8 cellular contexts compared by ENCODE assay signal in genomic region chr22:29470159-29470855, GRCh38. TPM values are rescaled to one million over a fixed set of nuclear protein-coding genes. Genes with fewer than 3 reads are reported as not detected.
DNase-seq lines count a peak whose midpoint lies in the region; ATAC-seq and TF ChIP-seq lines count a peak whose summit lies in the region.

No MANE protein-coding gene starts in this region.

- ATAC-seq in GM18498 (IDR thresholded peaks at IDR 0.05; ENCODE audit: unreplicated experiment), result no peak

- CTCF ChIA-PET in mammary epithelial cell (lab: Charles Lee; ENCODE audit: low non-redundant PET), result no interaction called here

- in situ Hi-C loops in mammary epithelial cell (cut with MboI; ENCODE audit: low sequenced_read_pairs in 2 of 2), result no loop called here

- dilution Hi-C loops in mammary epithelial cell (cut with HindIII; ENCODE audit: low sequenced_read_pairs), result no loop called here

- H3K27ac ChIP-seq in mammary epithelial cell (ENCODE audit: insufficient read depth, low read depth, low read length), result no peak overlapping the region

- peak overlapping the region; percentile 93 for H2AFZ ChIP-seq in mammary epithelial cell (ENCODE audit: low read depth, low read length)

- intact Hi-C loops in mammary epithelial cell (cut with micrococcal nuclease), result no loop called here

- no peaks in the 10 kb centered on the region for H3K27me3 ChIP-seq in mammary epithelial cell (ENCODE audit: insufficient read depth, low read length)

- H3K9me3 ChIP-seq in mammary epithelial cell (replicated peaks; ENCODE audit: insufficient read depth, low read length), result no peaks in the 10 kb centered on the region

- H3K9ac ChIP-seq in mammary epithelial cell (ENCODE audit: insufficient read depth, low read length), result no peak overlapping the region

- WGBS in mammary epithelial cell (ENCODE audit: low coverage, missing lambda C conversion rate), result 36% methylated on average over 6 of the region's 54 CpGs

- TF ChIP-seq CTCF in WI38 (IDR thresholded peaks at IDR 0.05; ENCODE audit: low read depth, low read length), result peak; percentile 67
- TF ChIP-seq CTCF in mammary epithelial cell (conservative IDR thresholded peaks at IDR 0.05 in 1 of 2, IDR thresholded peaks at IDR 0.05 in 1 of 2; ENCODE audit: extremely low read depth in 1 of 2, insufficient read depth in 1 of 2, low read depth in 1 of 2, low read length in 2 of 2), result peak; percentile 63 to 91

- peak; percentile 42 for DNase-seq in EH (ENCODE audit: low read depth)
- peak; percentile 80 for DNase-seq in LoVo (ENCODE audit: low spot score)
- peak; percentile 64 for DNase-seq in mammary epithelial cell
- DNase-seq in kidney tubule cell (ENCODE audit: low spot score), result peak; percentile 71
- peak; percentile 84 to 90 for DNase-seq in stimulated activated CD4-positive, alpha-beta T cell treated with anti-CD3 and anti-CD28 coated beads, Interleukin-2, amount 100 ng/mL, for 48 hours
- no peak for DNase-seq in OCI-M2 (lab: John Stamatoyannopoulos, UW; ENCODE audit: unreplicated experiment)

- no peaks in the 10 kb centered on the region for H3K79me2 ChIP-seq in mammary epithelial cell (ENCODE audit: insufficient read depth, low read length)

- H3K4me1 ChIP-seq in mammary epithelial cell (ENCODE audit: insufficient read depth, low read length), result peaks cover 18% of the 10 kb centered on the region

- no peaks in the 10 kb centered on the region for H3K36me3 ChIP-seq in mammary epithelial cell (ENCODE audit: insufficient read depth, low read length)

- peak overlapping the region; percentile 97 for H3K4me2 ChIP-seq in mammary epithelial cell (ENCODE audit: insufficient read depth, low read depth, low read length)

- no TSS peak for BruUV-seq in mammary epithelial cell (replicated peaks; lab: Mats Ljungman, UMichigan)

- no peaks in the 10 kb centered on the region for H4K20me1 ChIP-seq in mammary epithelial cell (ENCODE audit: insufficient read depth, low read length)

- H3K4me3 ChIP-seq in WI38 (ENCODE audit: low read depth, low read length) (no peak overlapping the region), mammary epithelial cell (replicated peaks in 1 of 3; ENCODE audit: insufficient read depth in 1 of 3, low read depth in 2 of 3, low read length in 3 of 3) (peak overlapping the region; percentile 37 to 56 (median 50))

RNA-seq across cellular contexts. Expression of gene NEFH, which starts 9.7 kb away (rescaled TPM):
- total RNA-seq in mammary epithelial cell, result under 1 TPM; 0.07 to 0.17 TPM
- polyA plus RNA-seq in mammary epithelial cell, result 4.7 TPM
- 3.5 TPM for polyA minus RNA-seq in mammary epithelial cell

RNA-seq across cellular contexts. Expression of gene RFPL1, which starts 31.9 kb away (rescaled TPM):
- not detected for total RNA-seq in mammary epithelial cell
- polyA plus RNA-seq in mammary epithelial cell, result not detected
- not detected for polyA minus RNA-seq in mammary epithelial cell
